In the genomic region with DNA sequence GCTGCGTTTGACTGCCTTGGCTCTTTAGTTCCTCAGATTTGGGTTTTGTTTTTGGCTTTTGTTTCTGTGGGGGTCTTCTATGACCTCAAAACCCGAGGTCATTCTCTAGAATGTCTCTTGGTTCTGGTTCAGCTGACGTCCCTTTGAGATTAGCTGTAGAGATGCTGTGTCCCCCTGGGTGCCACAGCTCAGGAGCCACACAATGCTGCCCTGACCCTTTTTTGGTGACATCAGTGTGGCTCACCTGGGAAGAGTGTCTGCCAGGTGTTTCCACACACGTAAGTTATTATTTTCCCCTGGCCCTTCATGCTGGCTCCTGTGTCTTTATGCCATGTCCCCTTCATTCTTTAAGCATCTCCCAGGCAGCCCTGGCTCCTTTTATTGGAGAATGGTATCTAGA, we compare ENCODE assay signal across 17 cellular contexts.
DNase-seq lines count a peak whose midpoint lies in the region; ATAC-seq and TF ChIP-seq lines count a peak whose summit lies in the region.
"Had no signal": no experiment of that assay in that cellular context is flagged by ENCODE, and none has a peak within 500 bp of the region (broad histone marks: within the 10 kb centered on the region; RNA-seq: fewer than 3 reads in every experiment).

No MANE protein-coding gene starts in this region.

- H4K20me1 ChIP-seq in OCI-LY7 (ENCODE audit: insufficient read depth, low read length) = no peaks in the 10 kb centered on the region
- H4K20me1 ChIP-seq in MM.1S (ENCODE audit: insufficient read depth, low read length) = no peaks in the 10 kb centered on the region

- in situ Hi-C loops in transverse colon (cut with MboI; ENCODE audit: low pct_ligation_motif_present in 1 of 4, low pct_unique_long_range_greater_than_20kb in 1 of 4, low sequenced_read_pairs in 3 of 4) = loop anchor here in 3 of 4 donors (25.0 kb wide), 3 partner anchors 107 to 518 kb away; a partner anchor contains a TSS

- H3K9ac ChIP-seq in MM.1S (ENCODE audit: low read length) = no peak overlapping the region

- H3K36me3 ChIP-seq in psoas muscle (ENCODE audit: insufficient read depth in 1 of 2, low read depth in 1 of 2) = no peaks in the 10 kb centered on the region
- no peaks in the 10 kb centered on the region for H3K36me3 ChIP-seq in transverse colon
- no peaks in the 10 kb centered on the region for H3K36me3 ChIP-seq in OCI-LY7 (ENCODE audit: insufficient read depth, low read length)
- H3K36me3 ChIP-seq in MM.1S (replicated peaks; ENCODE audit: insufficient read depth, low read length) = no peaks in the 10 kb centered on the region

- H3K9me3 ChIP-seq in psoas muscle (no peaks in the 10 kb centered on the region), transverse colon (no peaks in the 10 kb centered on the region), OCI-LY7 (ENCODE audit: low read length) (no peaks in the 10 kb centered on the region), MM.1S (replicated peaks; ENCODE audit: insufficient read depth, low read length) (no peaks in the 10 kb centered on the region)

- H3K27me3 ChIP-seq in psoas muscle (ENCODE audit: insufficient read depth in 3 of 3, low read length in 2 of 3) (no peaks in the 10 kb centered on the region), transverse colon (no peaks in the 10 kb centered on the region), MM.1S (replicated peaks; ENCODE audit: insufficient read depth, low read length) (no peaks in the 10 kb centered on the region)

- CTCF ChIA-PET in OCI-LY7 (lab: Charles Lee; ENCODE audit: unreplicated experiment) = no interaction called here

- WGBS in psoas muscle, 3 donors = 66 to 82% (median 70%) methylated on average over 4 of the region's 4 CpGs
- WGBS in transverse colon (ENCODE audit: low coverage in 1 of 2), 2 donors = 73 to 79% methylated on average over 4 of the region's 4 CpGs

- TF ChIP-seq EP300 in transverse colon (IDR thresholded peaks at IDR 0.05; ENCODE audit: low read depth) = no peak

- H3K27ac ChIP-seq in psoas muscle (peak overlapping the region; percentile 96), transverse colon (peak overlapping the region; percentile 78 to 83 (median 78)), OCI-LY7 (ENCODE audit: low read depth, low read length, poor library complexity, severe bottlenecking) (no peak overlapping the region), MM.1S (ENCODE audit: low read length) (no peak overlapping the region)
- H3K27ac ChIP-seq: 22Rv1 had no signal

- H3K4me2 ChIP-seq in OCI-LY7 (ENCODE audit: low read length) (no peak overlapping the region), MM.1S (ENCODE audit: low read depth, low read length) (no peak overlapping the region)

- peaks cover 20% of the 10 kb centered on the region for H3F3A ChIP-seq in MM.1S (ENCODE audit: insufficient read depth, low read length)

- H3K4me1 ChIP-seq in psoas muscle (peaks cover 79% of the 10 kb centered on the region), transverse colon (peaks cover 21 to 52% (median 27%) of the 10 kb centered on the region in 4 donors), OCI-LY7 (ENCODE audit: insufficient read depth, low read length, poor library complexity, severe bottlenecking) (peaks cover 8% of the 10 kb centered on the region), MM.1S (ENCODE audit: low read length) (peaks cover 36% of the 10 kb centered on the region)

- H2AFZ ChIP-seq in OCI-LY7 (ENCODE audit: low read length) = no peak overlapping the region
- H2AFZ ChIP-seq in MM.1S (ENCODE audit: low read length) = no peak overlapping the region

- peak; percentile 17 for DNase-seq in activated CD8-positive, alpha-beta memory T cell treated with anti-CD3 and anti-CD28 coated beads for 24 hours
- no peak for DNase-seq in activated CD8-positive, alpha-beta memory T cell treated with anti-CD3 and anti-CD28 coated beads, Interleukin-2, amount 50 U/mL, for 48 hours
- peak; percentile 12 for DNase-seq in islet precursor cell
- DNase-seq in psoas muscle = no peak
- DNase-seq in transverse colon = no peak
- no peak for DNase-seq in NCI-H526 (lab: John Stamatoyannopoulos, UW)
- DNase-seq in OCI-LY7 (ENCODE audit: low spot score) = no peak
- DNase-seq in MM.1S = no peak
- DNase-seq: DND-41, GDM1, H9, Karpas-422, NCI-H1105 treated with DMSO at 0.1 percent for 48 hours, NCI-H187 treated with DMSO at 0.1 percent for 48 hours, NCI-H82 had no signal

- no peak for TF ChIP-seq CTCF in psoas muscle (IDR thresholded peaks at IDR 0.05)
- no peak for TF ChIP-seq CTCF in transverse colon (IDR thresholded peaks at IDR 0.05)
- TF ChIP-seq CTCF in OCI-LY7 (conservative IDR thresholded peaks at IDR 0.05; ENCODE audit: low read length) = no peak
- TF ChIP-seq CTCF in MM.1S (IDR thresholded peaks at IDR 0.05; ENCODE audit: low read length) = no peak

- H3K4me3 ChIP-seq in psoas muscle (no peak overlapping the region), transverse colon (no peak overlapping the region), OCI-LY7 (ENCODE audit: low read depth, low read length, poor library complexity, severe bottlenecking) (no peak overlapping the region), MM.1S (ENCODE audit: low read length) (no peak overlapping the region)

- no peak for TF ChIP-seq POLR2A in transverse colon (IDR thresholded peaks at IDR 0.05)

- H3K79me2 ChIP-seq in OCI-LY7 (ENCODE audit: insufficient read depth, low read depth, low read length) (no peaks in the 10 kb centered on the region), MM.1S (ENCODE audit: low read length) (no peaks in the 10 kb centered on the region)

- intact Hi-C loops in psoas muscle (cut with DNase I) = loop anchor here (5.0 to 10.0 kb wide), 2 partner anchors 140 to 153 kb away; no protein-coding TSS in a partner anchor
- intact Hi-C loops in transverse colon (cut with DNase I; ENCODE audit: low total_unique reads) = no loop called here
- intact Hi-C loops in OCI-LY7 (cut with micrococcal nuclease; ENCODE audit: unreplicated experiment) = no loop called here

- BruUV-seq in OCI-LY7 (replicated peaks; lab: Mats Ljungman, UMichigan) = no TSS peak

- ATAC-seq in psoas muscle = no peak
- ATAC-seq: CD8-positive, alpha-beta T cell had no signal

- POLR2A ChIA-PET in OCI-LY7 (lab: Charles Lee) = no interaction called here

- H3K9me2 ChIP-seq in OCI-LY7 (ENCODE audit: insufficient read depth, low read length) (no peaks in the 10 kb centered on the region), MM.1S (replicated peaks; ENCODE audit: insufficient read depth, low read length) (no peaks in the 10 kb centered on the region)

Comparison
In these comparisons a context has a peak if more than half of its experiments do, and no peak if none do; other contexts are left out.
1. DNase-seq: peak in activated CD8-positive, alpha-beta memory T cell treated with anti-CD3 and anti-CD28 coated beads for 24 hours (single experiment) and islet precursor cell (single experiment); none in activated CD8-positive, alpha-beta memory T cell treated with anti-CD3 and anti-CD28 coated beads, Interleukin-2, amount 50 U/mL, for 48 hours (single experiment), psoas muscle (0 of 2), transverse colon (single experiment), NCI-H526 (0 of 2), OCI-LY7 (single experiment) and MM.1S (single experiment).
2. H3K27ac ChIP-seq: peak in psoas muscle (single experiment) and transverse colon (4 of 4); none in OCI-LY7 (single experiment) and MM.1S (single experiment).
3. intact Hi-C loops: an anchor here in psoas muscle (5.0 to 10.0 kb wide); none called in transverse colon and OCI-LY7.